15 cellular contexts compared by ENCODE assay signal in genomic region chr11:30788849-30789248, GRCh38.
A peak's percentile ranks its signal among the peaks of the same experiment; 100 is the strongest.
DNase-seq lines count a peak whose midpoint lies in the region; ATAC-seq and TF ChIP-seq lines count a peak whose summit lies in the region.
"Had no signal": no experiment of that assay in that cellular context is flagged by ENCODE, and none has a peak within 500 bp of the region (broad histone marks: within the 10 kb centered on the region; RNA-seq: fewer than 3 reads in every experiment).

No MANE protein-coding gene starts in this region.

- H3K9me3 ChIP-seq in Loucy (ENCODE audit: insufficient read depth, low read depth, low read length) (no peaks in the 10 kb centered on the region), SJCRH30 (replicated peaks) (no peaks in the 10 kb centered on the region; the same call in 1 of the 2 replicates), lower lobe of right lung (no peaks in the 10 kb centered on the region)

- ATAC-seq in lower lobe of right lung = no peak
- ATAC-seq: K562, Panc1, Right ventricle myocardium inferior had no signal

- H3F3A ChIP-seq in Loucy (ENCODE audit: low read depth) = no peaks in the 10 kb centered on the region

- H3K4me3 ChIP-seq in Loucy (ENCODE audit: low read length, poor library complexity, severe bottlenecking) (no peak overlapping the region), SJCRH30 (no peak overlapping the region), lower lobe of right lung (no peak overlapping the region)
- H3K4me3 ChIP-seq: K562 had no signal

- no peaks in the 10 kb centered on the region for H4K20me1 ChIP-seq in Loucy (ENCODE audit: insufficient read depth, low read length, poor library complexity, severe bottlenecking)

- intact Hi-C loops in lower lobe of right lung (cut with DNase I) = no loop called here

- no peaks in the 10 kb centered on the region for H3K79me2 ChIP-seq in Loucy (ENCODE audit: insufficient read depth, low read length)

- no peak overlapping the region for H3K9ac ChIP-seq in Loucy (ENCODE audit: low read depth, low read length, poor library complexity, severe bottlenecking)

- DNase-seq in H4 (ENCODE audit: low spot score) (peak; percentile 20), SJCRH30 (peak in 1 of 2 experiments; percentile 13), myocyte (ENCODE audit: low read depth) (peak; percentile 60), lower lobe of right lung (no peak), NCI-H345 (lab: John Stamatoyannopoulos, UW) (no peak), GM20000 (ENCODE audit: low spot score) (no peak), DMS153 (lab: John Stamatoyannopoulos, UW) (no peak)
- DNase-seq: CD8-positive, alpha-beta memory T cell; HCEC 1CT; NCI-H2107; NCI-H446 had no signal

- no peaks in the 10 kb centered on the region for H3K9me2 ChIP-seq in Loucy (replicated peaks; ENCODE audit: low read depth, low read length)

- H3K4me2 ChIP-seq in Loucy (ENCODE audit: low read depth, low read length, poor library complexity, severe bottlenecking) = no peak overlapping the region

- no peaks in the 10 kb centered on the region for H3K4me1 ChIP-seq in Loucy (ENCODE audit: insufficient read depth, low read length, poor library complexity, severe bottlenecking)
- H3K4me1 ChIP-seq in SJCRH30 = peaks cover 18% of the 10 kb centered on the region; the same call in 1 of the 2 replicates
- no peaks in the 10 kb centered on the region for H3K4me1 ChIP-seq in lower lobe of right lung

- no peak for TF ChIP-seq CTCF in Loucy (conservative IDR thresholded peaks at IDR 0.05; ENCODE audit: low read length)
- no peak for TF ChIP-seq CTCF in lower lobe of right lung (IDR thresholded peaks at IDR 0.05)
- no peak for TF ChIP-seq CTCF in GM20000 (IDR thresholded peaks at IDR 0.05; ENCODE audit: extremely low read depth, missing control alignments)

- H3K27me3 ChIP-seq in Loucy (ENCODE audit: insufficient read depth, low read length, poor library complexity, severe bottlenecking) = no peaks in the 10 kb centered on the region
- no peaks in the 10 kb centered on the region for H3K27me3 ChIP-seq in SJCRH30
- H3K27me3 ChIP-seq in lower lobe of right lung (ENCODE audit: low read depth) = no peaks in the 10 kb centered on the region

- no peaks in the 10 kb centered on the region for H3K36me3 ChIP-seq in Loucy (ENCODE audit: insufficient read depth, low read length)
- H3K36me3 ChIP-seq in SJCRH30 = no peaks in the 10 kb centered on the region
- H3K36me3 ChIP-seq in lower lobe of right lung = no peaks in the 10 kb centered on the region

- H2AFZ ChIP-seq in Loucy (ENCODE audit: low read length) = peak overlapping the region; percentile 28; the same call in 1 of the 2 replicates

- H3K27ac ChIP-seq in SJCRH30 (peak overlapping the region; percentile 20; the same call in 1 of the 2 replicates), lower lobe of right lung (no peak overlapping the region)

Comparison
In these comparisons a context has a peak if more than half of its experiments do, and no peak if none do; other contexts are left out.
1. DNase-seq: peak in H4 (single experiment) and myocyte (single experiment); none in lower lobe of right lung (single experiment), NCI-H345 (single experiment), GM20000 (single experiment) and DMS153 (single experiment).